ENCODE assay signal across 15 cellular contexts in genomic region chr10:80261316-80262030, GRCh38. TPM values are rescaled to one million over a fixed set of nuclear protein-coding genes. Genes with fewer than 3 reads are reported as not detected.
"Had no signal": no experiment of that assay in that cellular context is flagged by ENCODE, and none has a peak within 500 bp of the region (broad histone marks: within the 10 kb centered on the region; RNA-seq: fewer than 3 reads in every experiment).

No MANE protein-coding gene starts in this region.

- H3K9me3 Mint-ChIP-seq: activated CD4-positive, alpha-beta T cell treated with anti-CD3 and anti-CD28 coated beads, Interleukin-2, amount 10 ng/mL, durations not matched to agents 24 days and 14 days; activated naive CD4-positive, alpha-beta T cell treated with anti-CD3 and anti-CD28 coated beads for 36 hours; activated T-helper 17 cell treated with anti-CD3 and anti-CD28 coated beads, Interleukin-2, amount 50 U/mL, for 72 hours had no signal

- H3K27ac Mint-ChIP-seq: activated B cell treated with CpG ODN at 0.5 μM for 24 hours; activated CD4-positive, alpha-beta T cell treated with anti-CD3 and anti-CD28 coated beads, Interleukin-2, amount 10 ng/mL, durations not matched to agents 24 days and 14 days; activated naive CD4-positive, alpha-beta T cell treated with anti-CD3 and anti-CD28 coated beads for 36 hours; activated naive CD8-positive, alpha-beta T cell; activated T-helper 17 cell treated with anti-CD3 and anti-CD28 coated beads, Interleukin-2, amount 50 U/mL, for 72 hours; T-helper 17 cell had no signal

- H3K27me3 Mint-ChIP-seq: activated naive CD8-positive, alpha-beta T cell had no signal

- ATAC-seq: PC-3 had no signal

- H3K4me1 Mint-ChIP-seq: activated B cell treated with CpG ODN at 0.5 μM for 24 hours had no signal

- H3K4me3 Mint-ChIP-seq: activated B cell treated with CpG ODN at 0.5 μM for 24 hours; activated CD4-positive, alpha-beta T cell treated with anti-CD3 and anti-CD28 coated beads, Interleukin-2, amount 10 ng/mL, durations not matched to agents 24 days and 14 days; activated naive CD4-positive, alpha-beta T cell treated with anti-CD3 and anti-CD28 coated beads for 36 hours; activated naive CD8-positive, alpha-beta T cell; activated T-helper 17 cell treated with anti-CD3 and anti-CD28 coated beads, Interleukin-2, amount 50 U/mL, for 72 hours; T-helper 17 cell had no signal

- DNase-seq: activated B cell treated with CpG ODN at 0.5 μM for 24 hours; activated CD4-positive, alpha-beta T cell treated with anti-CD3 and anti-CD28 coated beads for 1 hour; activated gamma-delta T cell; cerebellar nuclear complex; NCI-H1105; NCI-H1436; NCI-H1694 treated with DMSO at 0.1 percent for 48 hours; NCI-H2029 treated with DMSO at 0.1 percent for 48 hours; PC-3; SHP77 treated with DMSO at 0.1 percent for 48 hours had no signal

RNA-seq across cellular contexts. Expression of gene MAT1A, which starts 28.0 kb away (rescaled TPM):
- total RNA-seq: activated B cell treated with CpG ODN at 0.5 μM for 24 hours; activated CD4-positive, alpha-beta T cell treated with anti-CD3 and anti-CD28 coated beads, Interleukin-2, amount 10 ng/mL, durations not matched to agents 24 days and 14 days; activated naive CD4-positive, alpha-beta T cell treated with anti-CD3 and anti-CD28 coated beads for 36 hours; activated T-helper 17 cell treated with anti-CD3 and anti-CD28 coated beads, Interleukin-2, amount 50 U/mL, for 72 hours; PC-3; T-helper 17 cell had no signal
